Comparison of ENCODE assay signal across 28 cellular contexts in the genomic region with DNA sequence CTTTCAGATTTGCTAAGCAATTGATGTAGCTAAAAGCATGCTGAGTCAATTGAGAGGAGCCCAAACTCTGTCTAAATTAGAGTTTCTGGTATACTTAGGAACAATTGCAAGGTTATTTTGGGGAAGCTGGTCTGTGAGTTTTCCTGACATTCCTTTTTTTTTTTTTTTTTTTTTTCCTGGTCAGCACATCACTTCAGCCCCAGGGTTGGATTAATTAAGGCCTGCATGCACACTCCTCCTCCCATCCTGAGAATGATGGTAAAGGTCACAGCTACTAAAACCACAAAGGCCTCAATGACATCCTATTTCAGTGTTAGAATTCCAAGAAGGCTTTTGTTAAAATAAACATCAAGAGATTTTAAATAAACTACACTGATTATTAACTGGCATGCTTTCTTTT.
A peak's percentile ranks its signal among the peaks of the same experiment; 100 is the strongest.
DNase-seq lines count a peak whose midpoint lies in the region; ATAC-seq, FAIRE-seq and TF ChIP-seq lines count a peak whose summit lies in the region.
"Had no signal": no experiment of that assay in that cellular context is flagged by ENCODE, and none has a peak within 500 bp of the region (broad histone marks: within the 10 kb centered on the region; RNA-seq: fewer than 3 reads in every experiment).

No MANE protein-coding gene starts in this region.

- H3K36me3 ChIP-seq in astrocyte (ENCODE audit: insufficient read depth, low read length) = no peaks in the 10 kb centered on the region
- H3K36me3 ChIP-seq: pancreas, right lobe of liver, upper lobe of left lung had no signal

- H3K79me2 ChIP-seq in astrocyte (ENCODE audit: insufficient read depth, low read length) = no peaks in the 10 kb centered on the region

- no peak overlapping the region for H3K9ac ChIP-seq in astrocyte (ENCODE audit: low read length)

- H3K9me3 Mint-ChIP-seq in astrocyte (ENCODE audit: unreplicated experiment) = peaks cover 4% of the 10 kb centered on the region
- peaks cover 2% of the 10 kb centered on the region for H3K9me3 Mint-ChIP-seq in activated naive CD4-positive, alpha-beta T cell treated with anti-CD3 and anti-CD28 coated beads, Interleukin-2, amount 10 ng/mL, durations not matched to agents 7 days and 5 days

- no peak for TF ChIP-seq CTCF in astrocyte (IDR thresholded peaks at IDR 0.05; ENCODE audit: insufficient read depth, low read depth, low read length)

- no peaks in the 10 kb centered on the region for H4K20me1 ChIP-seq in astrocyte (ENCODE audit: insufficient read depth, low read length)

- no peaks in the 10 kb centered on the region for H3K9me3 ChIP-seq in astrocyte (ENCODE audit: insufficient read depth, low read depth, low read length)
- H3K9me3 ChIP-seq: pancreas, right lobe of liver, upper lobe of left lung had no signal

- no peak overlapping the region for H3K4me3 ChIP-seq in astrocyte (ENCODE audit: insufficient read depth, low read depth, low read length)
- H3K4me3 ChIP-seq: pancreas, right lobe of liver, upper lobe of left lung had no signal

- ATAC-seq in HG02759 (IDR thresholded peaks at IDR 0.05; ENCODE audit: unreplicated experiment) = no peak
- ATAC-seq: activated T-cell treated with anti-CD3 and anti-CD28 coated beads, Interleukin-2, amount 50 U/mL, for 72 hours; naive thymus-derived CD8-positive, alpha-beta T cell; pancreas; right lobe of liver; T-cell had no signal

- CTCF ChIA-PET in activated naive CD4-positive, alpha-beta T cell treated with anti-CD3 and anti-CD28 coated beads, Interleukin-2, amount 10 ng/mL, durations not matched to agents 7 days and 5 days (lab: Charles Lee) = no interaction called here

- peaks cover 9% of the 10 kb centered on the region for H3K4me1 Mint-ChIP-seq in astrocyte (ENCODE audit: low read depth, unreplicated experiment)
- no peaks in the 10 kb centered on the region for H3K4me1 Mint-ChIP-seq in activated naive CD4-positive, alpha-beta T cell treated with anti-CD3 and anti-CD28 coated beads, Interleukin-2, amount 10 ng/mL, durations not matched to agents 7 days and 5 days
- H3K4me1 Mint-ChIP-seq: CD4-positive, CD25-positive, alpha-beta regulatory T cell; naive thymus-derived CD8-positive, alpha-beta T cell; T-cell had no signal

- H3K27me3 Mint-ChIP-seq in astrocyte (ENCODE audit: low read depth, unreplicated experiment) = peaks cover 51% of the 10 kb centered on the region
- no peaks in the 10 kb centered on the region for H3K27me3 Mint-ChIP-seq in activated naive CD4-positive, alpha-beta T cell treated with anti-CD3 and anti-CD28 coated beads, Interleukin-2, amount 10 ng/mL, durations not matched to agents 7 days and 5 days
- H3K27me3 Mint-ChIP-seq: CD4-positive, CD25-positive, alpha-beta regulatory T cell had no signal

- no peaks in the 10 kb centered on the region for H3K36me3 Mint-ChIP-seq in astrocyte (ENCODE audit: low read depth, unreplicated experiment)
- H3K36me3 Mint-ChIP-seq in activated naive CD4-positive, alpha-beta T cell treated with anti-CD3 and anti-CD28 coated beads, Interleukin-2, amount 10 ng/mL, durations not matched to agents 7 days and 5 days = no peaks in the 10 kb centered on the region
- H3K36me3 Mint-ChIP-seq: CD4-positive, CD25-positive, alpha-beta regulatory T cell; memory B cell; T-cell had no signal

- no peak overlapping the region for H3K4me3 Mint-ChIP-seq in astrocyte (ENCODE audit: unreplicated experiment)
- no peak overlapping the region for H3K4me3 Mint-ChIP-seq in activated naive CD4-positive, alpha-beta T cell treated with anti-CD3 and anti-CD28 coated beads, Interleukin-2, amount 10 ng/mL, durations not matched to agents 7 days and 5 days
- H3K4me3 Mint-ChIP-seq: activated naive CD4-positive, alpha-beta T cell treated with anti-CD3 and anti-CD28 coated beads for 36 hours; activated T-cell treated with anti-CD3 and anti-CD28 coated beads, Interleukin-2, amount 50 U/mL, for 72 hours; CD4-positive, CD25-positive, alpha-beta regulatory T cell; memory B cell; naive thymus-derived CD8-positive, alpha-beta T cell; T-cell had no signal

- DNase-seq in A172 (ENCODE audit: low spot score) = peak; percentile 77
- peak; percentile 10 for DNase-seq in ELR (ENCODE audit: low read depth)
- DNase-seq in astrocyte (ENCODE audit: low read depth) = peak; percentile 87
- peak; percentile 16 for DNase-seq in foreskin melanocyte
- DNase-seq in activated naive CD4-positive, alpha-beta T cell treated with anti-CD3 and anti-CD28 coated beads, Interleukin-2, amount 10 ng/mL, durations not matched to agents 7 days and 5 days = no peak
- DNase-seq in activated CD8-positive, alpha-beta memory T cell treated with anti-CD3 and anti-CD28 coated beads for 24 hours = no peak
- no peak for DNase-seq in AML-193 (lab: John Stamatoyannopoulos, UW)
- DNase-seq: activated CD4-positive, alpha-beta T cell treated with anti-CD3 and anti-CD28 coated beads for 4 hours; activated naive CD4-positive, alpha-beta T cell treated with anti-CD3 and anti-CD28 coated beads for 36 hours; activated T-cell treated with anti-CD3 and anti-CD28 coated beads, Interleukin-2, amount 50 U/mL, for 72 hours; aorta; CD4-positive, CD25-positive, alpha-beta regulatory T cell; effector CD8-positive, alpha-beta T cell; erythroblast; glutamatergic neuron; Kasumi-1; naive thymus-derived CD8-positive, alpha-beta T cell; NCI-H1105; NCI-H2029; NCI-H226; pancreas; right lobe of liver; T-cell; upper lobe of left lung had no signal

- no peak overlapping the region for H3K27ac Mint-ChIP-seq in astrocyte (ENCODE audit: unreplicated experiment)
- no peak overlapping the region for H3K27ac Mint-ChIP-seq in activated naive CD4-positive, alpha-beta T cell treated with anti-CD3 and anti-CD28 coated beads, Interleukin-2, amount 10 ng/mL, durations not matched to agents 7 days and 5 days
- H3K27ac Mint-ChIP-seq: activated naive CD4-positive, alpha-beta T cell treated with anti-CD3 and anti-CD28 coated beads for 36 hours; activated T-cell treated with anti-CD3 and anti-CD28 coated beads, Interleukin-2, amount 50 U/mL, for 72 hours; CD4-positive, CD25-positive, alpha-beta regulatory T cell; memory B cell; naive thymus-derived CD8-positive, alpha-beta T cell; T-cell had no signal

- H3K27me3 ChIP-seq in astrocyte (ENCODE audit: insufficient read depth, low read length) = no peaks in the 10 kb centered on the region
- H3K27me3 ChIP-seq: pancreas, right lobe of liver, upper lobe of left lung had no signal

- no peak overlapping the region for H3K4me2 ChIP-seq in astrocyte (ENCODE audit: low read length)

- no peak overlapping the region for H3K27ac ChIP-seq in astrocyte (ENCODE audit: low read depth, low read length)
- H3K27ac ChIP-seq: pancreas, right lobe of liver, upper lobe of left lung had no signal

- no peak overlapping the region for H2AFZ ChIP-seq in astrocyte (ENCODE audit: low read depth, low read length)

- no peak for FAIRE-seq in astrocyte (lab: Jason Lieb, UNC)
- FAIRE-seq: A204.1, G401.6, pancreas had no signal

- H3K4me1 ChIP-seq in astrocyte (ENCODE audit: insufficient read depth, low read length) = no peaks in the 10 kb centered on the region
- H3K4me1 ChIP-seq: pancreas, right lobe of liver had no signal

Comparison
In these comparisons a context has a peak if more than half of its experiments do, and no peak if none do; other contexts are left out.
1. DNase-seq: peak in A172 (single experiment), ELR (single experiment), astrocyte (single experiment) and foreskin melanocyte (single experiment); none in activated naive CD4-positive, alpha-beta T cell treated with anti-CD3 and anti-CD28 coated beads, Interleukin-2, amount 10 ng/mL, durations not matched to agents 7 days and 5 days (single experiment), activated CD8-positive, alpha-beta memory T cell treated with anti-CD3 and anti-CD28 coated beads for 24 hours (single experiment) and AML-193 (0 of 2).